18 cellular contexts compared by ENCODE assay signal in the genomic region with DNA sequence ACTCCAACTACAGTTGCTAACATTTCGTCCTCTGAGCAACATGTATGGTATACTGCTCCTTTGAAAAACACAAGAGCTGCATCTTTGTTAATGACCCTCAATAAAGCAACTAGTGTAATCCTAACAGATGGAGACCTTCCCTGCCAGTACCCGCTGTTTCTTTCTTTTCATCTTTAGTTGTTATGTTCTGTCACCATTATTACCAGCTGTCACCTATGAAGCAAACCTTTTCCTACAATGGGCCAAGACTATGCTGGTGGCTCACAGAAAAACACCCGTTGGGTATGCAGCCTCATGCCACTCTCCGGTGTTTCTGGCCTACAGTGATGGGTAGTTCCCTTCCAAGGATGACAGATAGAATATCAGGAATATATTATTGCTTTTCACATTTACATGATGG. TPM values are rescaled to one million over a fixed set of nuclear protein-coding genes. Genes with fewer than 3 reads are reported as not detected.
DNase-seq lines count a peak whose midpoint lies in the region; ATAC-seq and TF ChIP-seq lines count a peak whose summit lies in the region.
"Had no signal": no experiment of that assay in that cellular context is flagged by ENCODE, and none has a peak within 500 bp of the region (broad histone marks: within the 10 kb centered on the region; RNA-seq: fewer than 3 reads in every experiment).

No MANE protein-coding gene starts in this region.

- DNase-seq in DMS 273 (lab: John Stamatoyannopoulos, UW; ENCODE audit: unreplicated experiment) (peak; percentile 9), DMS 273 treated with DMSO at 0.1 percent for 48 hours (lab: John Stamatoyannopoulos, UW) (no peak), right cardiac atrium (no peak), cardiac septum (ENCODE audit: low spot score) (no peak), hepatocyte (ENCODE audit: low spot score) (no peak), uterus (no peak), sigmoid colon (no peak), body of pancreas (no peak)
- DNase-seq: CD4-positive, CD25-positive, alpha-beta regulatory T cell; DMS79; EL; GDM1; GOT3; H9 had no signal

- 88% methylated on average over 4 of the region's 4 CpGs for WGBS in right cardiac atrium
- WGBS in hepatocyte (ENCODE audit: low lambda C conversion rate, missing lambda C conversion rate), result 70% methylated on average over 4 of the region's 4 CpGs
- 66 to 92% methylated on average over 4 of the region's 4 CpGs for WGBS in sigmoid colon, 2 donors
- WGBS in body of pancreas, 2 donors, result 95 to 97% methylated on average over 4 of the region's 4 CpGs

- H3K79me2 ChIP-seq in hepatocyte, result no peaks in the 10 kb centered on the region

- intact Hi-C loops in right cardiac atrium (cut with DNase I), result no loop called here
- intact Hi-C loops in cardiac septum (cut with DNase I), result loop anchor here (10.0 kb wide), 1 partner anchor 121 kb away; no protein-coding TSS in a partner anchor
- intact Hi-C loops in uterus (cut with DNase I; ENCODE audit: low total_unique reads), result no loop called here
- intact Hi-C loops in sigmoid colon (cut with DNase I), result no loop called here
- intact Hi-C loops in body of pancreas (cut with DNase I), result no loop called here

- no peaks in the 10 kb centered on the region for H3K9me2 ChIP-seq in hepatocyte (replicated peaks; ENCODE audit: insufficient read depth)

- H3K27ac ChIP-seq in right cardiac atrium (ENCODE audit: low read length), result peak overlapping the region; percentile 12
- peak overlapping the region; percentile 89 for H3K27ac ChIP-seq in hepatocyte
- H3K27ac ChIP-seq in uterus, result peak overlapping the region; percentile 53 to 62
- no peak overlapping the region for H3K27ac ChIP-seq in sigmoid colon
- H3K27ac ChIP-seq in body of pancreas, result no peak overlapping the region
- H3K27ac ChIP-seq: 22Rv1, BLaER1 had no signal

- no peak for ATAC-seq in right cardiac atrium
- no peak for ATAC-seq in body of pancreas

- TF ChIP-seq CTCF in hepatocyte (IDR thresholded peaks at IDR 0.05; ENCODE audit: poor library complexity) (no peak), uterus (IDR thresholded peaks at IDR 0.05) (no peak), sigmoid colon (IDR thresholded peaks at IDR 0.05) (no peak), body of pancreas (IDR thresholded peaks at IDR 0.05) (no peak)

- H3K27me3 ChIP-seq in right cardiac atrium (ENCODE audit: control insufficient read depth, insufficient read depth) (no peaks in the 10 kb centered on the region), hepatocyte (no peaks in the 10 kb centered on the region), uterus (no peaks in the 10 kb centered on the region), sigmoid colon (no peaks in the 10 kb centered on the region), body of pancreas (no peaks in the 10 kb centered on the region)
- H3K27me3 ChIP-seq: BLaER1 had no signal

- H2AFZ ChIP-seq in hepatocyte, result no peak overlapping the region

- peaks cover 5% of the 10 kb centered on the region for H3K4me1 ChIP-seq in right cardiac atrium (ENCODE audit: control insufficient read depth, insufficient read depth, low read length)
- peaks cover 37% of the 10 kb centered on the region for H3K4me1 ChIP-seq in hepatocyte (ENCODE audit: insufficient read depth)
- peaks cover 8 to 11% of the 10 kb centered on the region in 2 donors for H3K4me1 ChIP-seq in uterus
- H3K4me1 ChIP-seq in sigmoid colon, result no peaks in the 10 kb centered on the region
- peaks cover 51% of the 10 kb centered on the region for H3K4me1 ChIP-seq in body of pancreas

- TF ChIP-seq EP300 in sigmoid colon (IDR thresholded peaks at IDR 0.05), result no peak

- TF ChIP-seq POLR2A in uterus (IDR thresholded peaks at IDR 0.05) (no peak), sigmoid colon (IDR thresholded peaks at IDR 0.05) (no peak), body of pancreas (IDR thresholded peaks at IDR 0.05) (no peak)

- H3K36me3 ChIP-seq in hepatocyte (replicated peaks; ENCODE audit: insufficient read depth, low read depth) (no peaks in the 10 kb centered on the region), uterus (no peaks in the 10 kb centered on the region), sigmoid colon (no peaks in the 10 kb centered on the region), body of pancreas (replicated peaks in 1 of 2; ENCODE audit: insufficient read depth in 1 of 2, low read depth in 2 of 2) (no peaks in the 10 kb centered on the region)
- H3K36me3 ChIP-seq: BLaER1 had no signal

- H3K4me3 ChIP-seq in right cardiac atrium (ENCODE audit: low read length), result no peak overlapping the region
- H3K4me3 ChIP-seq in hepatocyte, result no peak overlapping the region
- no peak overlapping the region for H3K4me3 ChIP-seq in uterus
- no peak overlapping the region for H3K4me3 ChIP-seq in sigmoid colon
- H3K4me3 ChIP-seq in body of pancreas, result no peak overlapping the region
- H3K4me3 ChIP-seq: BLaER1 had no signal

- H3K4me2 ChIP-seq in hepatocyte, result no peak overlapping the region
- H3K4me2 ChIP-seq: BLaER1 had no signal

- H4K20me1 ChIP-seq in hepatocyte (ENCODE audit: insufficient read depth, poor library complexity, severe bottlenecking), result no peaks in the 10 kb centered on the region
- H4K20me1 ChIP-seq: BLaER1 had no signal

- H3K9me3 ChIP-seq in right cardiac atrium (ENCODE audit: control insufficient read depth, low read length) (no peaks in the 10 kb centered on the region), hepatocyte (ENCODE audit: low read depth) (no peaks in the 10 kb centered on the region), uterus (no peaks in the 10 kb centered on the region), sigmoid colon (peaks cover 0 to 3% (median 0%) of the 10 kb centered on the region in 4 donors), body of pancreas (peaks cover 0 to 4% (median 0%) of the 10 kb centered on the region in 3 donors)

RNA-seq across cellular contexts. Expression of a gene that starts 29.7 kb away (rescaled TPM):
- 10 to 100 TPM in 2 of 4 donors, 1 to 10 TPM in 2; 6.8 to 12.6 (median 9.9) TPM for total RNA-seq in right cardiac atrium
- polyA plus RNA-seq in right cardiac atrium, result 7.9 TPM
- 3.4 TPM for total RNA-seq in cardiac septum
- 22.2 and 24.4 TPM in 2 replicates for total RNA-seq in hepatocyte
- polyA plus RNA-seq in hepatocyte, result 5.1 and 5.3 TPM in 2 replicates
- 1 to 10 TPM in 1 of 4 donors, under 1 TPM in 3; 0.15 to 1.6 (median 0.42) TPM for total RNA-seq in uterus
- total RNA-seq in sigmoid colon, result 1 to 10 TPM in 2 of 4 donors, under 1 TPM in 2; 0.28 to 2.0 (median 1.1) TPM
- polyA plus RNA-seq in sigmoid colon, result under 1 TPM in 2 of 3 donors, not detected in 1; 0.46 to 0.99 TPM
- under 1 TPM in 1 of 2 donors, not detected in 1; 0.52 TPM for total RNA-seq in body of pancreas
- total RNA-seq: A673, H9, HT-29 had no signal

Comparison
In these comparisons a context has a peak if more than half of its experiments do, and no peak if none do; other contexts are left out.
1. H3K27ac ChIP-seq: peak in right cardiac atrium (single experiment), hepatocyte (single experiment) and uterus (2 of 2); none in sigmoid colon (0 of 4) and body of pancreas (0 of 4).